Comparison of ENCODE assay signal across 30 cellular contexts in genomic region chr2:66343259-66343658, GRCh38.
"Had no signal": no experiment of that assay in that cellular context is flagged by ENCODE, and none has a peak within 500 bp of the region (broad histone marks: within the 10 kb centered on the region; RNA-seq: fewer than 3 reads in every experiment).

No MANE protein-coding gene starts in this region.

- H3K36me3 ChIP-seq: lower lobe of right lung, pancreas, prostate gland, tibial nerve, upper lobe of left lung, vagina had no signal

- ATAC-seq: left cardiac atrium; left lobe of liver; left ventricle myocardium superior; lower lobe of right lung; naive thymus-derived CD8-positive, alpha-beta T cell; pancreas; right cardiac atrium; sciatic nerve; stimulated activated memory B cell treated with anti-CD40 and anti-IgM and Interleukin-4, amounts not matched to agents 10 μg/mL and 1 μg/mL and 100 μg/mL, for 72 hours; stimulated activated naive CD8-positive, alpha-beta T cell treated with anti-CD3 and anti-CD28 coated beads, Interleukin-15, amount 100 ng/mL, for 72 hours had no signal

- H3K4me3 ChIP-seq: lower lobe of right lung, pancreas, prostate gland, skin epidermis, tibial nerve, upper lobe of left lung, vagina had no signal

- H3K27ac Mint-ChIP-seq: naive thymus-derived CD8-positive, alpha-beta T cell; nephron; stimulated activated memory B cell treated with anti-CD40 and anti-IgM and Interleukin-4, amounts not matched to agents 10 μg/mL and 1 μg/mL and 100 μg/mL, for 72 hours; stimulated activated naive CD8-positive, alpha-beta T cell treated with anti-CD3 and anti-CD28 coated beads, Interleukin-15, amount 100 ng/mL, for 72 hours had no signal

- H3K4me3 Mint-ChIP-seq: naive thymus-derived CD8-positive, alpha-beta T cell; nephron; neural crest cell; stimulated activated memory B cell treated with anti-CD40 and anti-IgM and Interleukin-4, amounts not matched to agents 10 μg/mL and 1 μg/mL and 100 μg/mL, for 72 hours; stimulated activated naive CD8-positive, alpha-beta T cell treated with anti-CD3 and anti-CD28 coated beads, Interleukin-15, amount 100 ng/mL, for 72 hours had no signal

- H3K27me3 ChIP-seq: pancreas, tibial nerve, upper lobe of left lung, vagina had no signal

- DNase-seq: kidney glomerular epithelial cell; left cardiac atrium; left ventricle myocardium superior; lower lobe of right lung; mammary epithelial cell; mesenchymal stem cell; naive thymus-derived CD8-positive, alpha-beta T cell; nucleus accumbens; pancreas; posterior cingulate gyrus; retina; right cardiac atrium; stimulated activated CD4-positive, alpha-beta T cell treated with anti-CD3 and anti-CD28 coated beads, Interleukin-1b, Interleukin-23, amount 100 ng/mL, for 48 hours; stimulated activated CD4-positive, alpha-beta T cell treated with anti-CD3 and anti-CD28 coated beads, Interleukin-2, amount 100 ng/mL, for 48 hours; stimulated activated CD4-positive, alpha-beta T cell treated with anti-CD3 and anti-CD28 coated beads, Interleukin-4, amount 100 ng/mL, for 4 hours; stimulated activated CD8-positive, alpha-beta memory T cell treated with anti-CD3 and anti-CD28 coated beads, Interleukin-4, amount 100 ng/mL, for 48 hours; stimulated activated naive CD4-positive, alpha-beta T cell treated with Interleukin-2 at 50 U/mL for 16 hours; stimulated activated naive CD8-positive, alpha-beta T cell treated with anti-CD3 and anti-CD28 coated beads, Interleukin-15, amount 100 ng/mL, for 72 hours; substantia nigra; upper lobe of left lung had no signal

- FAIRE-seq: keratinocyte, pancreas had no signal

- H3K4me1 Mint-ChIP-seq: naive thymus-derived CD8-positive, alpha-beta T cell; nephron; neural crest cell; stimulated activated memory B cell treated with anti-CD40 and anti-IgM and Interleukin-4, amounts not matched to agents 10 μg/mL and 1 μg/mL and 100 μg/mL, for 72 hours; stimulated activated naive CD8-positive, alpha-beta T cell treated with anti-CD3 and anti-CD28 coated beads, Interleukin-15, amount 100 ng/mL, for 72 hours had no signal

- H3K27me3 Mint-ChIP-seq: naive thymus-derived CD8-positive, alpha-beta T cell; stimulated activated memory B cell treated with anti-CD40 and anti-IgM and Interleukin-4, amounts not matched to agents 10 μg/mL and 1 μg/mL and 100 μg/mL, for 72 hours; stimulated activated naive CD8-positive, alpha-beta T cell treated with anti-CD3 and anti-CD28 coated beads, Interleukin-15, amount 100 ng/mL, for 72 hours had no signal

- H3K36me3 Mint-ChIP-seq: naive thymus-derived CD8-positive, alpha-beta T cell; stimulated activated memory B cell treated with anti-CD40 and anti-IgM and Interleukin-4, amounts not matched to agents 10 μg/mL and 1 μg/mL and 100 μg/mL, for 72 hours had no signal
